Comparison of ENCODE assay signal across 38 cellular contexts in the genomic region with DNA sequence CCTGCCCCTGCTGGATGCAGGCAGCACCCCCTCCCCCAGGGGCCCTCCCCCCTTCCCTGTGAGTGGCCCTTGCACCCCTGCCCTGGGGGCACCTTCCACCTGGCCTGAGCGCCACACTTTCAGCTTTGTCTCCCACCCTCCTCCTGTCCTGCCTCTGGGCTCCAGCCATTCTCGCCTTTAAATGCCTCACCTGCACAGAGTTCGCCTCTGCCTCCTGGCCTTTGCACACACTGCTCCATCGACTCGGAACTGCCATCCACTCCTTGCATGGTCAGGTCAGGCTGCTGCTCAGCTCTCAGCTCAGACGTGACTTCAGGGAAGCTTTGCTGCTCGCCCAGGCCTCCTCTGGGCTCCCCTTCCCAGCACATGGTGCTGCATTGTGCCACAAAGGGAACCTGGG. TPM values are rescaled to one million over a fixed set of nuclear protein-coding genes. Genes with fewer than 3 reads are reported as not detected.
"Had no signal": no experiment of that assay in that cellular context is flagged by ENCODE, and none has a peak within 500 bp of the region (broad histone marks: within the 10 kb centered on the region; RNA-seq: fewer than 3 reads in every experiment).

No MANE protein-coding gene starts in this region.

- H3K27ac ChIP-seq: KMS-11 had no signal

- H3K36me3 ChIP-seq: MG63 had no signal

- H3K4me3 ChIP-seq: MG63 had no signal

- DNase-seq: Karpas-422, Kasumi-1, MG63, MM.1S, MV-4-11, NCI-H1048, NCI-H1092, NCI-H1092 treated with DMSO at 0.1 percent for 48 hours, NCI-H1105, NCI-H1105 treated with DMSO at 0.1 percent for 48 hours, NCI-H1417, NCI-H1417 treated with DMSO at 0.1 percent for 48 hours, NCI-H1436, NCI-H1436 treated with DMSO at 0.1 percent for 48 hours, NCI-H146, NCI-H1694, NCI-H1694 treated with DMSO at 0.1 percent for 48 hours, NCI-H187, NCI-H187 treated with DMSO at 0.1 percent for 48 hours, NCI-H1930, NCI-H2029, NCI-H2029 treated with DMSO at 0.1 percent for 48 hours, NCI-H2081, NCI-H2081 treated with DMSO at 0.1 percent for 48 hours, NCI-H2107, NCI-H2171, NCI-H2171 treated with DMSO at 0.1 percent for 48 hours, NCI-H2227 treated with DMSO at 0.1 percent for 48 hours, NCI-H226, NCI-H345, NCI-H446, NCI-H446 treated with DMSO at 0.1 percent for 48 hours, NCI-H510A had no signal

- H3K27me3 ChIP-seq: MG63 had no signal

- H3K9ac ChIP-seq: KMS-11 had no signal

RNA-seq across cellular contexts. Expression of gene FAM163B, which starts 10.2 kb away (rescaled TPM):
- total RNA-seq: LHCN-M2, M059J, MCF 10A, NCI-H460 had no signal

RNA-seq across cellular contexts. Expression of gene DBH, which starts 37.2 kb away (rescaled TPM):
- total RNA-seq: LHCN-M2, M059J, MCF 10A, NCI-H460 had no signal
